24 cellular contexts compared by ENCODE assay signal in the genomic region with DNA sequence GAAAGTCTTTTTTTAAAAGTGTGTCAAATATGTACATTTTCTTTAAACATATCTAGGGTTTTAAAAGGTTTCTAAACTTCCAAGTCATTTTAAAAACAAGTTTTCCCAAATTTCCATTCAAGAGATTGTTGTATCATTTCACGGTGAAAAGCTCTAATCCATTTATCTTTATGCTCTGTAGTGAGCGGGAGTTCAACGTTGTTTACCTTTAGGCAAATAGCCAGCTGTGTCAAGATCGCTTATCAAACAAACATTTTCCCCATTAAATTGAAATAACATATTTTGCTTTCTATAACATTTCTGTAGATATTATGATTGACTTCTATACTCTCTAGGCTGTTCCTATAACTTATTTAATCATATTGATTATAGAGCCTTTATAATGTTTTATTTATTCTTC.
DNase-seq lines count a peak whose midpoint lies in the region; ATAC-seq, FAIRE-seq and TF ChIP-seq lines count a peak whose summit lies in the region.
"Had no signal": no experiment of that assay in that cellular context is flagged by ENCODE, and none has a peak within 500 bp of the region (broad histone marks: within the 10 kb centered on the region; RNA-seq: fewer than 3 reads in every experiment).

No MANE protein-coding gene starts in this region.

- no peaks in the 10 kb centered on the region for H3K79me2 ChIP-seq in HepG2 (ENCODE audit: insufficient read depth, low read length)

- CTCF ChIA-PET in HepG2 (lab: Yijun Ruan, JAX; ENCODE audit: low intra/inter-chr PET ratio, low total read pairs) = no interaction called here

- FAIRE-seq in HepG2 (lab: Jason Lieb, UNC) = no peak
- FAIRE-seq: A549, G401.6, GM12892, GM19239 had no signal

- H3K9me3 ChIP-seq in liver (ENCODE audit: control insufficient read depth in 4 of 4, low read length in 3 of 4) (no peaks in the 10 kb centered on the region), HepG2 (ENCODE audit: low read length) (no peaks in the 10 kb centered on the region)
- H3K9me3 ChIP-seq: A549, Caco-2 had no signal

- H3K4me3 ChIP-seq in liver (ENCODE audit: low read depth in 1 of 3, low read length in 3 of 3) (no peak overlapping the region), HepG2 (replicated peaks in 1 of 3; ENCODE audit: insufficient read depth in 1 of 3, low read depth in 2 of 3, low read length in 3 of 3) (no peak overlapping the region), coronary artery (no peak overlapping the region)
- H3K4me3 ChIP-seq: A549, GM23338 had no signal

- peaks cover 34% of the 10 kb centered on the region for H3K4me1 Mint-ChIP-seq in mesothelial cell of epicardium
- H3K4me1 Mint-ChIP-seq: GM23338 had no signal

- TF ChIP-seq POLR2A in HepG2 (IDR thresholded peaks at IDR 0.05; ENCODE audit: insufficient read depth in 1 of 2, low read depth in 2 of 2, low read length in 2 of 2) = no peak

- H3K4me1 ChIP-seq in liver (ENCODE audit: control insufficient read depth in 4 of 4, insufficient read depth in 4 of 4, low read length in 3 of 4) (peaks cover 0 to 5% (median 3%) of the 10 kb centered on the region in 4 donors), HepG2 (ENCODE audit: insufficient read depth, low read length) (no peaks in the 10 kb centered on the region)

- ATAC-seq in HepG2 (no peak), left lobe of liver (peak; percentile 35)
- ATAC-seq: CD8-positive, alpha-beta T cell; GM23338; HCT116 had no signal

- in situ Hi-C loops in HepG2 (cut with HindIII; ENCODE audit: extremely low pct_ligation_motif_present, low pct_unique_long_range_greater_than_20kb) = no loop called here

- BruUV-seq in HepG2 (replicated peaks; lab: Mats Ljungman, UMichigan) = no TSS peak

- H3K27ac ChIP-seq in liver (ENCODE audit: low read depth in 1 of 2, low read length in 2 of 2) (no peak overlapping the region), HepG2 (ENCODE audit: extremely low read length, insufficient read depth, low read length) (no peak overlapping the region), coronary artery (no peak overlapping the region)

- no peak overlapping the region for H3K9ac ChIP-seq in liver (ENCODE audit: low read depth in 1 of 2, low read length in 2 of 2)
- no peak overlapping the region for H3K9ac ChIP-seq in HepG2 (ENCODE audit: insufficient read depth, low read depth, low read length)

- H3K36me3 ChIP-seq in liver (ENCODE audit: control insufficient read depth in 4 of 4, insufficient read depth in 3 of 4, low read depth in 1 of 4, low read length in 3 of 4) (no peaks in the 10 kb centered on the region), HepG2 (replicated peaks in 1 of 2; ENCODE audit: control insufficient read depth in 1 of 2, insufficient read depth in 2 of 2, low read length in 2 of 2) (no peaks in the 10 kb centered on the region)

- TF ChIP-seq RAD21 in liver (IDR thresholded peaks at IDR 0.05) (no peak), HepG2 (CRISPR knock-in tag; IDR thresholded peaks at IDR 0.05) (no peak)

- DNase-seq in NCI-H748 (lab: John Stamatoyannopoulos, UW; ENCODE audit: unreplicated experiment) (peak; percentile 9), NCI-H748 treated with DMSO at 0.1 percent for 48 hours (lab: John Stamatoyannopoulos, UW) (no peak), HepG2 (ENCODE audit: low spot score) (no peak), left lobe of liver (ENCODE audit: low spot score) (no peak), mesothelial cell of epicardium (ENCODE audit: low spot score in 2 of 2, unreplicated experiment in 2 of 2) (no peak), posterior vena cava (ENCODE audit: low spot score) (no peak), coronary artery (ENCODE audit: low spot score) (no peak)
- DNase-seq: 8988T; ACHN; AML-193; C1 segment of cervical spinal cord; Caco-2; CD4-positive, CD25-positive, alpha-beta regulatory T cell; CD8-positive, alpha-beta T cell; DMS153; DND-41; H9 had no signal

- no peak overlapping the region for H3K4me2 ChIP-seq in HepG2 (ENCODE audit: low read depth, low read length)
- H3K4me2 ChIP-seq: A549, GM23338 had no signal

- H2AFZ ChIP-seq in HepG2 (ENCODE audit: low read length) = no peak overlapping the region
- H2AFZ ChIP-seq: GM23338 had no signal

- no peaks in the 10 kb centered on the region for H3K27me3 Mint-ChIP-seq in mesothelial cell of epicardium (ENCODE audit: low read depth)

- H3K4me3 Mint-ChIP-seq in mesothelial cell of epicardium = no peak overlapping the region
- H3K4me3 Mint-ChIP-seq: CD4-positive, CD25-positive, alpha-beta regulatory T cell; CD8-positive, alpha-beta T cell; GM23338; H9 had no signal

- intact Hi-C loops in HepG2 (cut with micrococcal nuclease; ENCODE audit: unreplicated experiment) = no loop called here
- intact Hi-C loops in posterior vena cava (cut with DNase I) = no loop called here

- TF ChIP-seq EP300 in HepG2 (IDR thresholded peaks at IDR 0.05; ENCODE audit: low read depth in 2 of 2, low read length in 2 of 2) = no peak
- no peak for TF ChIP-seq EP300 in HepG2 (CRISPR knock-in tag; IDR thresholded peaks at IDR 0.05; ENCODE audit: borderline replicate concordance)

- H3K36me3 Mint-ChIP-seq in mesothelial cell of epicardium = no peaks in the 10 kb centered on the region
- H3K36me3 Mint-ChIP-seq: CD4-positive, CD25-positive, alpha-beta regulatory T cell; CD8-positive, alpha-beta T cell had no signal

- H3K27ac Mint-ChIP-seq in mesothelial cell of epicardium = peak overlapping the region; percentile 17
- H3K27ac Mint-ChIP-seq: CD8-positive, alpha-beta T cell; GM23338 had no signal

- no peaks in the 10 kb centered on the region for H3K9me3 Mint-ChIP-seq in mesothelial cell of epicardium
- H3K9me3 Mint-ChIP-seq: CD8-positive, alpha-beta T cell; GM23338; H9 had no signal

- no peaks in the 10 kb centered on the region for H4K20me1 ChIP-seq in HepG2 (ENCODE audit: insufficient read depth, low read length)

- POLR2A ChIA-PET in HepG2 (lab: Yijun Ruan, JAX) = no interaction called here

- TF ChIP-seq CTCF in liver (IDR thresholded peaks at IDR 0.05; ENCODE audit: low read depth, low read length, missing input control) = no peak
- no peak for TF ChIP-seq CTCF in HepG2 (CRISPR knock-in tag; IDR thresholded peaks at IDR 0.05)
- no peak for TF ChIP-seq CTCF in mesothelial cell of epicardium (IDR thresholded peaks at IDR 0.05; ENCODE audit: unreplicated experiment)
- TF ChIP-seq CTCF in coronary artery (IDR thresholded peaks at IDR 0.05) = no peak

- no peaks in the 10 kb centered on the region for H3K27me3 ChIP-seq in liver (ENCODE audit: control insufficient read depth in 4 of 4, insufficient read depth in 4 of 4, low read length in 3 of 4)
- peaks cover 0 to 9% of the 10 kb centered on the region in 2 experiments; a peak in 1 of 5 replicates for H3K27me3 ChIP-seq in HepG2 (ENCODE audit: control insufficient read depth in 1 of 2, insufficient read depth in 2 of 2, low read length in 2 of 2)

- WGBS in liver = 31% methylated on average over 4 of the region's 4 CpGs
- under 1% methylated on average over 4 of the region's 4 CpGs for WGBS in HepG2 (ENCODE audit: low lambda C conversion rate)

TF ChIP-seq in liver, 16 proteins besides CTCF, POLR2A, EP300 and RAD21:
- TF ChIP-seq RXRA (IDR thresholded peaks at IDR 0.05) (peak in 1 of 2 donors; percentile 18), FOXA2 (IDR thresholded peaks at IDR 0.05) (peak; percentile 80), GABPA (IDR thresholded peaks at IDR 0.05 in 1 of 2, conservative IDR thresholded peaks at IDR 0.05 in 1 of 2) (no peak), MAX (IDR thresholded peaks at IDR 0.05) (no peak), JUND (IDR thresholded peaks at IDR 0.05) (no peak), FOXA1 (IDR thresholded peaks at IDR 0.05) (peak; percentile 49), NR2F2 (IDR thresholded peaks at IDR 0.05) (no peak), YY1 (IDR thresholded peaks at IDR 0.05) (no peak)

TF ChIP-seq in HepG2, 621 proteins besides CTCF, POLR2A, EP300 and RAD21 (continues in another document):
- no peak for TF ChIP-seq ZBTB20 (CRISPR knock-in tag; IDR thresholded peaks at IDR 0.05; ENCODE audit: borderline replicate concordance, low read depth)
